In genomic region chr14:66471584-66471983, GRCh38 we compare ENCODE assay signal across 34 cellular contexts. TPM values are rescaled to one million over a fixed set of nuclear protein-coding genes. Genes with fewer than 3 reads are reported as not detected.
"Had no signal": no experiment of that assay in that cellular context is flagged by ENCODE, and none has a peak within 500 bp of the region (broad histone marks: within the 10 kb centered on the region; RNA-seq: fewer than 3 reads in every experiment).

No MANE protein-coding gene starts in this region.

- H3K27ac ChIP-seq: left ventricle myocardium inferior, neural progenitor cell, neutrophil, ovary, right atrium auricular region, right lobe of liver, tibial nerve, vagina had no signal

- H3K9ac ChIP-seq: neural progenitor cell had no signal

- ATAC-seq: natural killer cell; right lobe of liver; stimulated activated memory B cell treated with anti-CD40 and anti-IgM and Interleukin-4, amounts not matched to agents 10 μg/mL and 1 μg/mL and 100 μg/mL, for 72 hours; stimulated activated naive CD8-positive, alpha-beta T cell treated with anti-CD3 and anti-CD28 coated beads, Interleukin-15, amount 100 ng/mL, for 72 hours had no signal

- H3K9me3 ChIP-seq: neutrophil, ovary, right lobe of liver, vagina had no signal

- H3K4me3 ChIP-seq: left ventricle myocardium inferior, lung, neural progenitor cell, ovary, right atrium auricular region, right lobe of liver, smooth muscle cell, tibial nerve, vagina had no signal

- H3K36me3 ChIP-seq: left ventricle myocardium inferior, neural progenitor cell, neutrophil, ovary, right atrium auricular region, right lobe of liver, tibial nerve, vagina had no signal

- DNase-seq: islet precursor cell; left ventricle myocardium inferior; mesendoderm; naive B cell; natural killer cell; nephron progenitor cell; ovary; right lobe of liver; stimulated activated CD4-positive, alpha-beta T cell treated with anti-CD3 and anti-CD28 coated beads, Interleukin-1b, Interleukin-23, amount 100 ng/mL, for 48 hours; stimulated activated CD4-positive, alpha-beta T cell treated with anti-CD3 and anti-CD28 coated beads, Interleukin-2, amount 100 ng/mL, for 48 hours; stimulated activated CD4-positive, alpha-beta T cell treated with anti-CD3 and anti-CD28 coated beads, Interleukin-4, amount 100 ng/mL, for 4 hours; stimulated activated CD8-positive, alpha-beta memory T cell treated with anti-CD3 and anti-CD28 coated beads, Interleukin-4, amount 100 ng/mL, for 48 hours; stimulated activated naive CD4-positive, alpha-beta T cell treated with Interleukin-2 at 50 U/mL for 16 hours; stimulated activated naive CD8-positive, alpha-beta T cell treated with anti-CD3 and anti-CD28 coated beads, Interleukin-15, amount 100 ng/mL, for 72 hours; substantia nigra had no signal

RNA-seq across cellular contexts. Expression of gene CCDC196, which starts 14.6 kb away (rescaled TPM):
- total RNA-seq: kidney epithelial cell, left ventricle myocardium inferior, lower leg skin, lung, mesothelial cell of epicardium, mononuclear cell, natural killer cell, omental fat pad, ovary, progenitor cell of endocrine pancreas, pulmonary artery endothelial cell, renal cortical epithelial cell, right atrium auricular region, skeletal muscle tissue, smooth muscle cell, temporal lobe, tibial nerve, ureter, vagina had no signal
